In genomic region chr11:65382804-65383368, GRCh38 we compare ENCODE assay signal across 7 cellular contexts. TPM values are rescaled to one million over a fixed set of nuclear protein-coding genes. Genes with fewer than 3 reads are reported as not detected.
DNase-seq lines count a peak whose midpoint lies in the region; ATAC-seq, FAIRE-seq and TF ChIP-seq lines count a peak whose summit lies in the region.

No MANE protein-coding gene starts in this region.

- peaks cover 12 to 82% (median 24%) of the 10 kb centered on the region in 4 donors for H3K4me1 ChIP-seq in Peyer's patch
- H3K4me1 ChIP-seq in gastrocnemius medialis = peaks cover 52 to 56% of the 10 kb centered on the region in 2 donors

- H3K4me3 ChIP-seq in Peyer's patch (peak overlapping the region; percentile 40 to 62 (median 52)), gastrocnemius medialis (peak overlapping the region; percentile 46 to 63 (median 54))

- H3K9me3 ChIP-seq in Peyer's patch = no peaks in the 10 kb centered on the region
- H3K9me3 ChIP-seq in gastrocnemius medialis = no peaks in the 10 kb centered on the region

- H3K27me3 ChIP-seq in Peyer's patch (no peaks in the 10 kb centered on the region), gastrocnemius medialis (no peaks in the 10 kb centered on the region)

- TF ChIP-seq CTCF in Peyer's patch (IDR thresholded peaks at IDR 0.05) = no peak
- TF ChIP-seq CTCF in gastrocnemius medialis (IDR thresholded peaks at IDR 0.05 in 4 of 5, conservative IDR thresholded peaks at IDR 0.05 in 1 of 5) = no peak
- no peak for TF ChIP-seq CTCF in GM13976 (IDR thresholded peaks at IDR 0.05; ENCODE audit: borderline replicate concordance, control extremely low read depth, extremely low read depth, insufficient read depth, missing control alignments)

- DNase-seq in H54 (ENCODE audit: insufficient read length, low spot score) = peak; percentile 37
- DNase-seq in Peyer's patch = peak in 1 of 3 donors; percentile 92
- peak in 1 of 2 donors; percentile 97 for DNase-seq in gastrocnemius medialis
- no peak for DNase-seq in iPS-NIHi11 (ENCODE audit: low spot score)
- no peak for DNase-seq in GM13976 (ENCODE audit: low spot score)
- no peak for DNase-seq in cortex of kidney (lab: John Stamatoyannopoulos, UW)

- H3K36me3 ChIP-seq in Peyer's patch (no peaks in the 10 kb centered on the region), gastrocnemius medialis (no peaks in the 10 kb centered on the region)

- TF ChIP-seq POLR2A in H54 (IDR thresholded peaks at IDR 0.05; ENCODE audit: low read depth, low read length) = no peak; the same call in 1 of the 2 replicates
- peak in 1 of 2 donors; percentile 61 for TF ChIP-seq POLR2A in Peyer's patch (IDR thresholded peaks at IDR 0.05)
- peak; percentile 14 to 51 for TF ChIP-seq POLR2A in gastrocnemius medialis (IDR thresholded peaks at IDR 0.05)

- no peak for FAIRE-seq in H54 (lab: Jason Lieb, UNC)

- peak overlapping the region; percentile 97 to 99 (median 98) for H3K27ac ChIP-seq in Peyer's patch
- peak overlapping the region; percentile 96 to 100 (median 98) for H3K27ac ChIP-seq in gastrocnemius medialis

- ATAC-seq in esophagus mucosa (peak; percentile 54), gastrocnemius medialis (peak in 1 of 2 donors; percentile 0)

- intact Hi-C loops in gastrocnemius medialis (cut with DNase I; ENCODE audit: low total_unique reads) = loop anchor here (1.0 to 2.0 kb wide), 4 partner anchors 34 to 127 kb away; no protein-coding TSS in a partner anchor

- in situ Hi-C loops in gastrocnemius medialis (cut with MboI; ENCODE audit: low sequenced_read_pairs in 4 of 4) (loop anchor here in 1 of 4 donors (5.0 kb wide), 1 partner anchor 34 kb away; no protein-coding TSS in a partner anchor), GM13976 (cut with MboI; ENCODE audit: low sequenced_read_pairs, unreplicated experiment) (no loop called here)

RNA-seq across cellular contexts. Expression of gene SLC25A45, which starts 0.4 kb away (rescaled TPM):
- total RNA-seq in Peyer's patch (10 to 100 TPM; 23.3 to 50.6 (median 40.2) TPM), esophagus mucosa (3.4 TPM), gastrocnemius medialis (10 to 100 TPM in 1 of 4 donors, 1 to 10 TPM in 3; 2.6 to 12.4 (median 5.6) TPM)

RNA-seq across cellular contexts. Expression of gene FRMD8, which starts 3.6 kb away (rescaled TPM):
- total RNA-seq in Peyer's patch (100 to 1,000 TPM in 2 of 4 donors, 10 to 100 TPM in 2; 51.2 to 115 (median 102) TPM), esophagus mucosa (37.1 TPM), gastrocnemius medialis (10 to 100 TPM; 11.5 to 51.7 (median 20.1) TPM)

RNA-seq across cellular contexts. Expression of gene TIGD3, which starts 28.3 kb away (rescaled TPM):
- total RNA-seq in Peyer's patch (10 to 100 TPM in 1 of 4 donors, 1 to 10 TPM in 3; 3.3 to 11.7 (median 7.7) TPM), esophagus mucosa (0.16 TPM), gastrocnemius medialis (under 1 TPM; 0.16 to 0.71 (median 0.48) TPM)

RNA-seq across cellular contexts. Expression of gene NEAT1, which starts 39.7 kb away (rescaled TPM):
- total RNA-seq in Peyer's patch = 1,000 to 10,000 TPM in 2 of 4 donors, 100 to 1,000 TPM in 2; 705 to 1,411 (median 1,064) TPM
- 389 TPM for total RNA-seq in esophagus mucosa
- total RNA-seq in gastrocnemius medialis = 100 to 1,000 TPM in 1 of 4 donors, 10 to 100 TPM in 3; 24.1 to 472 (median 32.8) TPM

RNA-seq across cellular contexts. Expression of gene DPF2, which starts 49.2 kb away (rescaled TPM):
- 10 to 100 TPM; 25.0 to 47.0 (median 39.5) TPM for total RNA-seq in Peyer's patch
- total RNA-seq in esophagus mucosa = 30.4 TPM
- total RNA-seq in gastrocnemius medialis = 10 to 100 TPM; 22.4 to 46.4 (median 36.1) TPM
